8 cellular contexts compared by ENCODE assay signal in genomic region chr7:151381333-151382078, GRCh38. TPM values are rescaled to one million over a fixed set of nuclear protein-coding genes. Genes with fewer than 3 reads are reported as not detected.
DNase-seq lines count a peak whose midpoint lies in the region; ATAC-seq and TF ChIP-seq lines count a peak whose summit lies in the region.

No MANE protein-coding gene starts in this region.

- no peaks in the 10 kb centered on the region for H3K4me1 Mint-ChIP-seq in HFFc6 (ENCODE audit: low read depth)

- peak; percentile 75 for DNase-seq in GM13976 (ENCODE audit: low spot score)
- peak in 4 of 5 donors; percentile 41 to 75 (median 52) for DNase-seq in T-helper 1 cell
- peak; percentile 42 for DNase-seq in effector CD8-positive, alpha-beta T cell (lab: John Stamatoyannopoulos, UW)
- DNase-seq in retina, result peak; percentile 48
- DNase-seq in NOMO-1 treated with dmso at 0.1 percent for 144 hours (lab: John Stamatoyannopoulos, UW; ENCODE audit: unreplicated experiment), result no peak
- DNase-seq in HFFc6, result no peak

- TF ChIP-seq CTCF in GM13976 (IDR thresholded peaks at IDR 0.05; ENCODE audit: borderline replicate concordance, control extremely low read depth, extremely low read depth, insufficient read depth, missing control alignments) (no peak), HFFc6 (IDR thresholded peaks at IDR 0.05) (no peak)

- ATAC-seq in GM21390 (IDR thresholded peaks at IDR 0.05; ENCODE audit: unreplicated experiment) (no peak), GM21515 (IDR thresholded peaks at IDR 0.05; ENCODE audit: unreplicated experiment) (no peak)

- no peaks in the 10 kb centered on the region for H3K9me3 Mint-ChIP-seq in HFFc6

- in situ Hi-C loops in GM13976 (cut with MboI; ENCODE audit: low sequenced_read_pairs, unreplicated experiment), result no loop called here

- no peak overlapping the region for H3K4me3 Mint-ChIP-seq in HFFc6

- peaks cover 29% of the 10 kb centered on the region for H3K27me3 Mint-ChIP-seq in HFFc6 (ENCODE audit: insufficient read depth)

- no peak overlapping the region for H3K27ac Mint-ChIP-seq in HFFc6

- H3K36me3 Mint-ChIP-seq in HFFc6 (ENCODE audit: low read depth), result no peaks in the 10 kb centered on the region

RNA-seq across cellular contexts. Expression of gene WDR86, which starts 28.3 kb away (rescaled TPM):
- total RNA-seq in HFFc6 (2021; fragmentation: NEBNext Ultra II Directional; extraction: Animal tissue kit (Norgen Biotek cat#: 25700)), result not detected

RNA-seq across cellular contexts. Expression of gene NUB1, which starts 39.9 kb away (rescaled TPM):
- 10 to 100 TPM; 30.6 to 37.8 (median 34.8) TPM for total RNA-seq in HFFc6 (2021; fragmentation: NEBNext Ultra II Directional; extraction: Animal tissue kit (Norgen Biotek cat#: 25700))

RNA-seq across cellular contexts. Expression of gene CRYGN, which starts 58.4 kb away (rescaled TPM):
- total RNA-seq in HFFc6 (2021; fragmentation: NEBNext Ultra II Directional; extraction: Animal tissue kit (Norgen Biotek cat#: 25700)), result not detected

Comparison
In these comparisons a context has a peak if more than half of its experiments do, and no peak if none do; other contexts are left out.
1. DNase-seq: peak in GM13976 (single experiment), T-helper 1 cell (4 of 5), effector CD8-positive, alpha-beta T cell (single experiment) and retina (single experiment); none in NOMO-1 treated with dmso at 0.1 percent for 144 hours (single experiment) and HFFc6 (single experiment).